Comparison of ENCODE assay signal across 8 cellular contexts in genomic region chr5:111278824-111279504, GRCh38. TPM values are rescaled to one million over a fixed set of nuclear protein-coding genes. Genes with fewer than 3 reads are reported as not detected.
DNase-seq lines count a peak whose midpoint lies in the region; ATAC-seq, FAIRE-seq and TF ChIP-seq lines count a peak whose summit lies in the region.

No MANE protein-coding gene starts in this region.

- H3K4me1 ChIP-seq in cardiac muscle cell (ENCODE audit: low read depth), result no peaks in the 10 kb centered on the region
- H3K4me1 ChIP-seq in small intestine (ENCODE audit: control insufficient read depth in 2 of 2, insufficient read depth in 1 of 2, low read depth in 1 of 2, low read length in 1 of 2), result peaks cover 0 to 4% of the 10 kb centered on the region in 2 donors

- no peak overlapping the region for H3K4me3 ChIP-seq in cardiac muscle cell
- no peak overlapping the region for H3K4me3 ChIP-seq in small intestine (ENCODE audit: low read depth in 1 of 2, low read length in 2 of 2)

- no peaks in the 10 kb centered on the region for H3K9me3 ChIP-seq in cardiac muscle cell (ENCODE audit: low read depth)
- H3K9me3 ChIP-seq in small intestine (ENCODE audit: control insufficient read depth, low read depth), result no peaks in the 10 kb centered on the region

- FAIRE-seq in RCC 7860 (lab: Jason Lieb, UNC) (no peak), small intestine (lab: Jason Lieb, UNC) (no peak)

- ATAC-seq in GM18907 (IDR thresholded peaks at IDR 0.05; ENCODE audit: unreplicated experiment), result peak; percentile 96
- ATAC-seq in HG03103 (IDR thresholded peaks at IDR 0.05; ENCODE audit: low read depth, unreplicated experiment), result peak; percentile 95

- TF ChIP-seq CTCF in cardiac muscle cell (IDR thresholded peaks at IDR 0.05; ENCODE audit: low read depth, low read length), result peak; percentile 76

- DNase-seq in Ammon's horn (ENCODE audit: low spot score), result peak; percentile 14
- peak; percentile 26 for DNase-seq in RCC 7860 (ENCODE audit: low spot score)
- peak; percentile 28 for DNase-seq in activated gamma-delta T cell (lab: John Stamatoyannopoulos, UW)
- peak; percentile 67 to 78 for DNase-seq in cardiac muscle cell (ENCODE audit: low read depth in 1 of 2, low spot score in 1 of 2)
- DNase-seq in small intestine, result peak; percentile 48
- DNase-seq in NCI-H1105 (lab: John Stamatoyannopoulos, UW), result no peak

- 25 to 46% (median 28%) methylated on average over 12 of the region's 12 CpGs for WGBS in small intestine, 3 donors

- H3K27me3 ChIP-seq in cardiac muscle cell (no peaks in the 10 kb centered on the region), small intestine (ENCODE audit: control insufficient read depth in 2 of 2, insufficient read depth in 2 of 2, low read length in 2 of 2) (no peaks in the 10 kb centered on the region)

- H3K36me3 ChIP-seq in cardiac muscle cell (no peaks in the 10 kb centered on the region), small intestine (ENCODE audit: control insufficient read depth in 2 of 2, insufficient read depth in 2 of 2, low read length in 2 of 2) (no peaks in the 10 kb centered on the region)

- H3K27ac ChIP-seq in cardiac muscle cell (no peak overlapping the region), small intestine (ENCODE audit: low read depth in 1 of 2, low read length in 1 of 2) (no peak overlapping the region)

RNA-seq across cellular contexts. Expression of gene CAMK4, which starts 54.8 kb away (rescaled TPM):
- 0.99 and 2.1 TPM in 2 replicates for total RNA-seq in cardiac muscle cell
- polyA plus RNA-seq in cardiac muscle cell (0.67 and 1.7 TPM in 2 replicates), small intestine (1 to 10 TPM in 2 of 3 donors, under 1 TPM in 1; 0.89 to 2.4 (median 2.0) TPM)
